Comparison of ENCODE assay signal across 18 cellular contexts in genomic region chr2:43345872-43346271, GRCh38.
A peak's percentile ranks its signal among the peaks of the same experiment; 100 is the strongest.
DNase-seq lines count a peak whose midpoint lies in the region; ATAC-seq, FAIRE-seq and TF ChIP-seq lines count a peak whose summit lies in the region.
"Had no signal": no experiment of that assay in that cellular context is flagged by ENCODE, and none has a peak within 500 bp of the region (broad histone marks: within the 10 kb centered on the region; RNA-seq: fewer than 3 reads in every experiment).

No MANE protein-coding gene starts in this region.

- no peaks in the 10 kb centered on the region for H3K79me2 ChIP-seq in OCI-LY1 (ENCODE audit: insufficient read depth, low read length)
- H3K79me2 ChIP-seq in H1 (ENCODE audit: control insufficient read depth in 1 of 2, insufficient read depth in 2 of 2, low read length in 2 of 2), result no peaks in the 10 kb centered on the region

- H3K18ac ChIP-seq in H1 (ENCODE audit: extremely low read depth, low read length), result no peak overlapping the region

- no peak for TF ChIP-seq EP300 in H1 (IDR thresholded peaks at IDR 0.05; ENCODE audit: borderline replicate concordance in 1 of 2, low read depth in 2 of 2, low read length in 2 of 2)

- H3K36me3 ChIP-seq in OCI-LY1 (ENCODE audit: insufficient read depth, low read length) (no peaks in the 10 kb centered on the region), H1 (ENCODE audit: control insufficient read depth in 2 of 4, insufficient read depth in 4 of 4, low read length in 3 of 4) (no peaks in the 10 kb centered on the region; a peak in 1 of 8 replicates), muscle layer of duodenum (ENCODE audit: control insufficient read depth in 1 of 2, insufficient read depth in 2 of 2, low read length in 2 of 2) (no peaks in the 10 kb centered on the region), subcutaneous abdominal adipose tissue (ENCODE audit: control insufficient read depth in 5 of 5, insufficient read depth in 5 of 5, low read length in 5 of 5) (peaks cover 0 to 5% (median 0%) of the 10 kb centered on the region in 5 donors)

- no peak overlapping the region for H3K23ac ChIP-seq in H1 (ENCODE audit: insufficient read length)

- H3K4me2 ChIP-seq in OCI-LY1 (ENCODE audit: low read length) (peak overlapping the region; percentile 27; the same call in 1 of the 2 replicates), H1 (ENCODE audit: insufficient read depth in 1 of 2, low read depth in 2 of 2, low read length in 2 of 2) (peak overlapping the region; percentile 21 to 38; a peak in 3 of 4 replicates)
- H3K4me2 ChIP-seq: BLaER1 had no signal

- H3K9me3 ChIP-seq in OCI-LY1 (ENCODE audit: low read length) (no peaks in the 10 kb centered on the region), H1 (ENCODE audit: insufficient read depth in 2 of 2, low read depth in 1 of 2, low read length in 1 of 2) (no peaks in the 10 kb centered on the region), muscle layer of duodenum (ENCODE audit: control insufficient read depth in 1 of 2, low read length in 2 of 2) (no peaks in the 10 kb centered on the region), subcutaneous abdominal adipose tissue (ENCODE audit: control insufficient read depth in 5 of 5, low read length in 5 of 5) (no peaks in the 10 kb centered on the region)
- H3K9me3 ChIP-seq: BLaER1 had no signal

- H4K91ac ChIP-seq in H1 (replicated peaks; ENCODE audit: insufficient read length, low read length), result no peak overlapping the region

- no peak for DNase-seq in H1 (ENCODE audit: low read depth in 1 of 2, low spot score in 2 of 2)
- DNase-seq in GM13976 (ENCODE audit: low spot score), result no peak
- no peak for DNase-seq in iPS-NIHi11 (ENCODE audit: low spot score)
- no peak for DNase-seq in ACHN
- DNase-seq: activated CD4-positive, alpha-beta T cell treated with anti-CD3 and anti-CD28 coated beads, Interleukin-2, amount 50 U/mL, for 1 hour; effector memory CD8-positive, alpha-beta T cell; Karpas-422; left colon; NCI-H510A; occipital lobe had no signal

- H4K8ac ChIP-seq in H1 (ENCODE audit: extremely low read depth, insufficient read depth, low read length), result no peak overlapping the region

- H3K27me3 ChIP-seq in OCI-LY1 (ENCODE audit: insufficient read depth, low read length) (no peaks in the 10 kb centered on the region), H1 (replicated peaks in 1 of 4; ENCODE audit: control insufficient read depth in 3 of 4, extremely low read depth in 1 of 4, insufficient read depth in 3 of 4, low read length in 3 of 4) (no peaks in the 10 kb centered on the region), muscle layer of duodenum (ENCODE audit: low read depth, low read length) (no peaks in the 10 kb centered on the region), subcutaneous abdominal adipose tissue (ENCODE audit: control insufficient read depth in 5 of 5, insufficient read depth in 4 of 5, low read length in 5 of 5) (no peaks in the 10 kb centered on the region)
- H3K27me3 ChIP-seq: BLaER1 had no signal

- no peak overlapping the region for H2BK12ac ChIP-seq in H1 (ENCODE audit: low read depth, low read length)

- no peak overlapping the region for H2AK5ac ChIP-seq in H1 (ENCODE audit: low read depth, low read length)

- no peak overlapping the region; the same call in 1 of the 2 replicates for H2BK5ac ChIP-seq in H1 (ENCODE audit: low read depth, low read length)

- H3F3A ChIP-seq in OCI-LY1 (ENCODE audit: insufficient read depth, low read length), result no peaks in the 10 kb centered on the region

- H2AFZ ChIP-seq in OCI-LY1 (ENCODE audit: low read length), result no peak overlapping the region
- no peak overlapping the region for H2AFZ ChIP-seq in H1 (ENCODE audit: low read length)
- H2AFZ ChIP-seq: GM23248 had no signal

- FAIRE-seq in H1 (lab: Jason Lieb, UNC), result no peak
- FAIRE-seq: frontal cortex, GM12891 had no signal

- CTCF ChIA-PET in H1 (lab: Charles Lee; ENCODE audit: partially characterized antibody), result interaction anchor here (0.7 to 1.4 kb wide), 4 partner anchors 12 to 443 kb away, joined by 3 to 5 read pairs (median 3); no protein-coding TSS in a partner anchor

- TF ChIP-seq POLR2A in H1 (IDR thresholded peaks at IDR 0.05; ENCODE audit: control extremely low read depth in 1 of 2, low read depth in 2 of 2, low read length in 2 of 2), result no peak

- H3K9ac ChIP-seq in OCI-LY1 (ENCODE audit: low read length), result no peak overlapping the region; the same call in 1 of the 2 replicates
- no peak overlapping the region for H3K9ac ChIP-seq in H1 (replicated peaks in 1 of 4; ENCODE audit: extremely low read depth in 1 of 4, low read depth in 3 of 4, low read length in 3 of 4)
- no peak overlapping the region for H3K9ac ChIP-seq in subcutaneous abdominal adipose tissue (ENCODE audit: low read length in 5 of 5)
- H3K9ac ChIP-seq: BLaER1, GM23248 had no signal

- no peak overlapping the region for H3K4ac ChIP-seq in H1 (replicated peaks; ENCODE audit: insufficient read length, low read depth, low read length)

- H3K4me1 ChIP-seq in OCI-LY1 (ENCODE audit: insufficient read depth, low read length, severe bottlenecking) (peaks cover 14% of the 10 kb centered on the region), H1 (replicated peaks in 1 of 4; ENCODE audit: control insufficient read depth in 3 of 4, insufficient read depth in 4 of 4, low read length in 3 of 4) (peaks cover 4 to 19% (median 13%) of the 10 kb centered on the region in 4 experiments; a peak in 6 of 7 replicates), muscle layer of duodenum (ENCODE audit: control insufficient read depth in 1 of 2, insufficient read depth in 2 of 2, low read length in 2 of 2) (peaks cover 28 to 62% of the 10 kb centered on the region in 2 donors), subcutaneous abdominal adipose tissue (ENCODE audit: control insufficient read depth in 5 of 5, insufficient read depth in 5 of 5, low read length in 5 of 5) (peaks cover 11 to 71% (median 66%) of the 10 kb centered on the region in 5 donors)

- H2BK120ac ChIP-seq in H1 (replicated peaks; ENCODE audit: low read depth, low read length), result no peak overlapping the region

- no peak for TF ChIP-seq RAD21 in H1 (IDR thresholded peaks at IDR 0.05 in 1 of 2, conservative IDR thresholded peaks at IDR 0.05 in 1 of 2; ENCODE audit: low read depth in 2 of 2, low read length in 2 of 2)

- no peak overlapping the region for H4K5ac ChIP-seq in H1 (ENCODE audit: insufficient read length, low read depth, low read length)

- H2BK20ac ChIP-seq in H1 (ENCODE audit: low read length), result no peak overlapping the region

- H3K4me3 ChIP-seq in OCI-LY1 (ENCODE audit: low read depth, low read length, poor library complexity, severe bottlenecking) (no peak overlapping the region), H1 (ENCODE audit: extremely low read depth in 1 of 4, insufficient read depth in 2 of 4, low read depth in 3 of 4, low read length in 4 of 4) (peak overlapping the region in 1 of 4 experiments; percentile 26; a peak in 1 of 8 replicates), muscle layer of duodenum (ENCODE audit: low read depth in 1 of 2, low read length in 2 of 2) (no peak overlapping the region), subcutaneous abdominal adipose tissue (ENCODE audit: low read depth in 1 of 5, low read length in 5 of 5) (peak overlapping the region in 1 of 5 donors; percentile 1)
- H3K4me3 ChIP-seq: BLaER1, GM23248 had no signal

- no peaks in the 10 kb centered on the region for H4K20me1 ChIP-seq in OCI-LY1 (ENCODE audit: insufficient read depth, low read length)
- H4K20me1 ChIP-seq in H1 (replicated peaks in 1 of 2; ENCODE audit: control insufficient read depth in 1 of 2, insufficient read depth in 2 of 2, low read length in 2 of 2), result no peaks in the 10 kb centered on the region
- H4K20me1 ChIP-seq: BLaER1 had no signal

- no peak for ATAC-seq in GM18511 (IDR thresholded peaks at IDR 0.05; ENCODE audit: unreplicated experiment)
- ATAC-seq: effector memory CD8-positive, alpha-beta T cell had no signal

- WGBS in H1 (ENCODE audit: extremely low coverage in 1 of 2, insufficient coverage in 1 of 2, insufficient read length in 1 of 2, insufficient replicate concordance in 2 of 2, low coverage in 1 of 2, low lambda C conversion rate in 2 of 2, missing lambda C conversion rate in 1 of 2), 2 experiments, result 31% methylated on average over 5 of the region's 5 CpGs; no CpG with 5 or more reads in 1 of the 2 experiments

- H3K9me2 ChIP-seq in OCI-LY1 (ENCODE audit: low read depth, low read length), result no peaks in the 10 kb centered on the region

- no peaks in the 10 kb centered on the region for H3K23me2 ChIP-seq in H1 (ENCODE audit: low read depth, low read length)

- no peak overlapping the region for H2BK15ac ChIP-seq in H1 (ENCODE audit: low read length)

- POLR2A ChIA-PET in H1 (lab: Charles Lee; ENCODE audit: partially characterized antibody), result no interaction called here

- H3K14ac ChIP-seq in H1 (ENCODE audit: insufficient read length), result no peak overlapping the region

- peak overlapping the region; percentile 5 for H3K27ac ChIP-seq in OCI-LY1 (ENCODE audit: low read depth, low read length, poor library complexity, severe bottlenecking)
- no peak overlapping the region for H3K27ac ChIP-seq in H1 (ENCODE audit: low read depth, low read length)
- peak overlapping the region; percentile 83 for H3K27ac ChIP-seq in muscle layer of duodenum (ENCODE audit: low read length)
- peak overlapping the region; percentile 89 for H3K27ac ChIP-seq in subcutaneous abdominal adipose tissue (ENCODE audit: low read depth, low read length)
- H3K27ac ChIP-seq: BLaER1, GM23248 had no signal

- no peaks in the 10 kb centered on the region for H3K79me1 ChIP-seq in H1 (ENCODE audit: low read depth, low read length)

- TF ChIP-seq CTCF in OCI-LY1 (IDR thresholded peaks at IDR 0.05; ENCODE audit: low read length), result no peak
- no peak for TF ChIP-seq CTCF in H1 (IDR thresholded peaks at IDR 0.05; ENCODE audit: control extremely low read depth in 1 of 3, insufficient read depth in 1 of 3, low read depth in 1 of 3, low read length in 3 of 3)
- no peak for TF ChIP-seq CTCF in GM13976 (IDR thresholded peaks at IDR 0.05; ENCODE audit: borderline replicate concordance, control extremely low read depth, extremely low read depth, insufficient read depth, missing control alignments)

- in situ Hi-C loops in GM13976 (cut with MboI; ENCODE audit: low sequenced_read_pairs, unreplicated experiment), result no loop called here
- in situ Hi-C loops in ACHN (cut with HindIII; ENCODE audit: low pct_ligation_motif_present, low pct_unique_long_range_greater_than_20kb, low sequenced_read_pairs), result no loop called here

- no peak overlapping the region for H3K56ac ChIP-seq in H1 (replicated peaks; ENCODE audit: insufficient read length, low read depth, low read length)

TF ChIP-seq in H1, 55 proteins besides CTCF, POLR2A, EP300 and RAD21:
- TF ChIP-seq RBBP5 (IDR thresholded peaks at IDR 0.05; ENCODE audit: borderline replicate concordance, low read depth, low read length), result no peak
- TF ChIP-seq SUZ12 (IDR thresholded peaks at IDR 0.05; ENCODE audit: low read length), result no peak
- TF ChIP-seq, protein P1, sequence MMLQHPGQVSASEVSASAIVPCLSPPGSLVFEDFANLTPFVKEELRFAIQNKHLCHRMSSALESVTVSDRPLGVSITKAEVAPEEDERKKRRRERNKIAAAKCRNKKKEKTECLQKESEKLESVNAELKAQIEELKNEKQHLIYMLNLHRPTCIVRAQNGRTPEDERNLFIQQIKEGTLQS (IDR thresholded peaks at IDR 0.05; ENCODE audit: insufficient read depth, low read depth, low read length), result no peak
